ENCODE assay signal across 18 cellular contexts in the genomic region with DNA sequence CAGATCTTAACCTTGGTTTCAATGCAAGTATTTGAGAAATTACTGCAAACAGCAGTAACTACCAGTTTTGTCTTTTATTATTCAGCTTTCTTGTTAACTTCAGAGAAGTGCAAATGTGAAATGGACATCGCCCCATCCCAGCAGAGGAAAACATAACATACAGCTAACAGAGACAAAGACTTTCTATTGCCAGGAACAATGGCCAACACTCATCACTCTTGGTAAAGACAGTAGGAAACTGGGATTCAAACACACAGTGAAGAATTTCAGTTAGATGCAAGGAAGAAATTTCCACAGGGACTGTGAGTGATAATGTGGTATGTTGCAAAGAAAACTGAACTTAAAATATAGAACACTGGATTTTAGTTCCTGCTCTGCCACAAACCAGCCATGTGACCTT.
"Had no signal": no experiment of that assay in that cellular context is flagged by ENCODE, and none has a peak within 500 bp of the region (broad histone marks: within the 10 kb centered on the region; RNA-seq: fewer than 3 reads in every experiment).

No MANE protein-coding gene starts in this region.

- H3K27ac Mint-ChIP-seq: dendritic cell treated with granulocyte-macrophage colony-stimulating factor and Interleukin-4, amounts not matched to agents 40 ng/mL and 50 ng/mL, for 4 days; endodermal cell; immature natural killer cell; memory B cell; natural killer cell; stimulated activated effector memory CD8-positive, alpha-beta T cell treated with anti-CD3 and anti-CD28 coated beads, Interleukin-12 subunit alpha, Interleukin-12 subunit beta, amount 100 ng/mL, for 72 hours; type B pancreatic cell had no signal

- H3K4me3 Mint-ChIP-seq: dendritic cell treated with granulocyte-macrophage colony-stimulating factor and Interleukin-4, amounts not matched to agents 40 ng/mL and 50 ng/mL, for 4 days; endodermal cell; immature natural killer cell; memory B cell; natural killer cell; stimulated activated effector memory CD8-positive, alpha-beta T cell treated with anti-CD3 and anti-CD28 coated beads, Interleukin-12 subunit alpha, Interleukin-12 subunit beta, amount 100 ng/mL, for 72 hours; type B pancreatic cell had no signal

- H3K36me3 Mint-ChIP-seq: immature natural killer cell; memory B cell; stimulated activated effector memory CD8-positive, alpha-beta T cell treated with anti-CD3 and anti-CD28 coated beads, Interleukin-12 subunit alpha, Interleukin-12 subunit beta, amount 100 ng/mL, for 72 hours; type B pancreatic cell had no signal

- DNase-seq: colonic mucosa; effector CD8-positive, alpha-beta T cell; endodermal cell; gastrocnemius medialis; immature natural killer cell; left ventricle myocardium superior; lower lobe of right lung; natural killer cell; stimulated activated CD4-positive, alpha-beta T cell treated with anti-CD3 and anti-CD28 coated beads, Interleukin-12 subunit alpha, Interleukin-12 subunit beta, amount 100 ng/mL, for 4 hours; stimulated activated CD4-positive, alpha-beta T cell treated with anti-CD3 and anti-CD28 coated beads, Interleukin-2, amount 100 ng/mL, for 24 hours; stimulated activated CD4-positive, alpha-beta T cell treated with anti-CD3 and anti-CD28 coated beads, Interleukin-4, amount 100 ng/mL, for 24 hours; stimulated activated naive CD4-positive, alpha-beta T cell treated with Interleukin-2 at 50 U/mL for 16 hours; stomach; tibial artery had no signal

- H3K4me1 Mint-ChIP-seq: endodermal cell; immature natural killer cell; memory B cell; natural killer cell; stimulated activated effector memory CD8-positive, alpha-beta T cell treated with anti-CD3 and anti-CD28 coated beads, Interleukin-12 subunit alpha, Interleukin-12 subunit beta, amount 100 ng/mL, for 72 hours had no signal

- H3K9me3 Mint-ChIP-seq: dendritic cell treated with granulocyte-macrophage colony-stimulating factor and Interleukin-4, amounts not matched to agents 40 ng/mL and 50 ng/mL, for 4 days; endodermal cell; memory B cell; stimulated activated effector memory CD8-positive, alpha-beta T cell treated with anti-CD3 and anti-CD28 coated beads, Interleukin-12 subunit alpha, Interleukin-12 subunit beta, amount 100 ng/mL, for 72 hours; type B pancreatic cell had no signal
